ENCODE assay signal across 32 cellular contexts in the genomic region with DNA sequence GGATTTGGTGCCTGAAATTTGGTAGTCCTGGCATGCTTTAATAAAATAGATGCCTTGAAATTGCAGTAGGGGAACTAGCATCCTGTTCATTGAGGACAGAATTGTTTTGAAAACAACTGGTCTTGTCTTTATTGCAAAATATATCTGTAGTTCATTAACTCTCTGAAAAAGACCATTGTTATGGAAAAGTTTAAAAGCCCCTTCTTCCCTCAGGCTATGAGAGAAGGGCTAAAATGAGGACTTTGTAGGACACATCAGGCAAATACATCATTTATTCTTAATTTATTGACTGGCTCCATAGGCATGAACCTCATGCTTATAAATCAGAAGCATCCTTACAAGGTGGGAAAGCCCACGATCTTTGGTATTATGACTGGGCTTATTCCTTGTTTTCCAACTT.
"Had no signal": no experiment of that assay in that cellular context is flagged by ENCODE, and none has a peak within 500 bp of the region (broad histone marks: within the 10 kb centered on the region; RNA-seq: fewer than 3 reads in every experiment).

No MANE protein-coding gene starts in this region.

- DNase-seq: activated B cell treated with CpG ODN at 0.5 μM for 24 hours; activated CD4-positive, alpha-beta memory T cell treated with anti-CD3 and anti-CD28 coated beads for 36 hours; activated CD4-positive, alpha-beta T cell treated with anti-CD3 and anti-CD28 coated beads for 4 hours; activated CD4-positive, alpha-beta T cell treated with anti-CD3 and anti-CD28 coated beads, Interleukin-2, amount 10 ng/mL, durations not matched to agents 24 days and 14 days; activated CD4-positive, alpha-beta T cell treated with anti-CD3 and anti-CD28 coated beads, Interleukin-2, amount 50 U/mL, for 1 hour; activated CD4-positive, alpha-beta T cell treated with anti-CD3 and anti-CD28 coated beads, Interleukin-2, amount 50 U/mL, for 4 hours; activated CD4-positive, CD25-positive, alpha-beta regulatory T cell treated with anti-CD3 and anti-CD28 coated beads, Interleukin-2, amount 50 U/mL, for 72 hours; activated CD8-positive, alpha-beta memory T cell treated with anti-CD3 and anti-CD28 coated beads, Interleukin-2, amount 50 U/mL, for 4 hours; activated CD8-positive, alpha-beta T cell treated with anti-CD3 and anti-CD28 coated beads for 36 hours; activated effector memory CD4-positive, alpha-beta T cell treated with anti-CD3 and anti-CD28 coated beads, Interleukin-2, amount 50 U/mL, for 16 hours; activated gamma-delta T cell treated with Interleukin-2 at 50 U/mL for 16 hours; activated naive CD4-positive, alpha-beta T cell; activated naive CD4-positive, alpha-beta T cell treated with anti-CD3 and anti-CD28 coated beads for 36 hours; activated naive CD4-positive, alpha-beta T cell treated with anti-CD3 and anti-CD28 coated beads, Interleukin-2, amount 50 U/mL, for 16 hours; activated naive CD8-positive, alpha-beta T cell treated with anti-CD3 and anti-CD28 coated beads for 36 hours; activated T-cell treated with anti-CD3 and anti-CD28 coated beads for 4 hours; activated T-cell treated with anti-CD3 and anti-CD28 coated beads, Interleukin-2, amount 50 U/mL, for 1 hour; activated T-cell treated with anti-CD3 and anti-CD28 coated beads, Interleukin-2, amount 50 U/mL, for 4 hours; activated T-cell treated with anti-CD3 and anti-CD28 coated beads, Interleukin-2, amount 50 U/mL, for 72 hours; adrenal gland; amniotic stem cell; aorta; body of pancreas; brain microvascular endothelial cell; central memory CD4-positive, alpha-beta T cell; T-helper 1 cell; T-helper 2 cell; T-helper 9 cell had no signal

- H3K4me3 ChIP-seq: adrenal gland, body of pancreas, breast epithelium had no signal

- H3K36me3 ChIP-seq: adrenal gland, brain microvascular endothelial cell, breast epithelium had no signal

- H3K4me1 ChIP-seq: adrenal gland, body of pancreas, breast epithelium had no signal

- H3K9me3 ChIP-seq: adrenal gland, body of pancreas, breast epithelium had no signal

- H3K27me3 ChIP-seq: adrenal gland, body of pancreas, brain microvascular endothelial cell, breast epithelium had no signal

- H3K27ac ChIP-seq: adrenal gland, body of pancreas, brain microvascular endothelial cell, breast epithelium, VCaP had no signal

- ATAC-seq: activated CD8-positive, alpha-beta T cell treated with anti-CD3 and anti-CD28 coated beads for 36 hours; activated naive CD4-positive, alpha-beta T cell treated with anti-CD3 and anti-CD28 coated beads, Interleukin-2, amount 50 U/mL, for 72 hours; activated T-cell treated with anti-CD3 and anti-CD28 coated beads, Interleukin-2, amount 50 U/mL, for 4 hours; activated T-cell treated with anti-CD3 and anti-CD28 coated beads, Interleukin-2, amount 50 U/mL, for 72 hours; activated T-helper 17 cell treated with anti-CD3 and anti-CD28 coated beads, Interleukin-2, amount 50 U/mL, for 72 hours; body of pancreas had no signal
